ENCODE assay signal across 29 cellular contexts in the genomic region with DNA sequence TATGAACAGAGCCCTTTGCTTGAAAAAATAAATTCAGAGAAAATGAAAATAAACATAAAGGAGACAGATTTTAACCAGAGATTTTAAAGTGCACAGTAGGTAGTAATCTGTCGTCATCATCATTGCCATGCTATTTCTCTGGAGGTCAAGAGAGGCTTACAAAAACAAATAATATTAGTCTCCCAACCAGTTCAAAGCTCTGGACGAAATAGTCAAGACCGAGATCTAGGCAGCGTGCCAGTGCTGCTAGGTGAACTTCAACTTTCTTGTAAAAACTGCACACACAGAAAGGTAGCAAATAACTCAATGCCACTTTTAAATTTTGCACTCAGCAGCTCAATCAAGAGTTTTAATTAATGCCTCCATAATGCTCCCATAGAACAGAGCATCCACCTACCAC.
"Had no signal": no experiment of that assay in that cellular context is flagged by ENCODE, and none has a peak within 500 bp of the region (broad histone marks: within the 10 kb centered on the region; RNA-seq: fewer than 3 reads in every experiment).

No MANE protein-coding gene starts in this region.

- DNase-seq: activated CD4-positive, alpha-beta memory T cell treated with anti-CD3 and anti-CD28 coated beads, Interleukin-2, amount 10 ng/mL, durations not matched to agents 7 days and 5 days; activated CD4-positive, alpha-beta T cell treated with anti-CD3 and anti-CD28 coated beads for 1 hour; activated CD4-positive, alpha-beta T cell treated with anti-CD3 and anti-CD28 coated beads for 4 hours; activated CD4-positive, alpha-beta T cell treated with anti-CD3 and anti-CD28 coated beads, Interleukin-2, amount 10 ng/mL, durations not matched to agents 7 days and 5 days; activated CD4-positive, alpha-beta T cell treated with anti-CD3 and anti-CD28 coated beads, Interleukin-2, amount 50 U/mL, for 4 hours; activated CD8-positive, alpha-beta memory T cell treated with anti-CD3 and anti-CD28 coated beads, Interleukin-2, amount 50 U/mL, for 48 hours; activated effector memory CD4-positive, alpha-beta T cell treated with anti-CD3 and anti-CD28 coated beads, Interleukin-2, amount 50 U/mL, for 16 hours; activated naive CD4-positive, alpha-beta T cell treated with anti-CD3 and anti-CD28 coated beads for 36 hours; activated naive CD8-positive, alpha-beta T cell treated with anti-CD3 and anti-CD28 coated beads for 36 hours; activated naive CD8-positive, alpha-beta T cell treated with anti-CD3 and anti-CD28 coated beads, Interleukin-2, amount 50 U/mL, for 24 hours; activated T-cell treated with anti-CD3 and anti-CD28 coated beads for 4 hours; activated T-cell treated with anti-CD3 and anti-CD28 coated beads, Interleukin-2, amount 50 U/mL, for 4 hours; adrenal gland; amygdala; aorta; body of pancreas; caudate nucleus; colonic mucosa; effector CD8-positive, alpha-beta T cell; foreskin keratinocyte; gastrocnemius medialis; glutamatergic neuron; heart left ventricle; T-helper 2 cell had no signal

- H3K36me3 Mint-ChIP-seq: activated naive CD4-positive, alpha-beta T cell treated with anti-CD3 and anti-CD28 coated beads, Interleukin-2, amount 50 U/mL, for 24 hours; activated naive CD8-positive, alpha-beta T cell treated with anti-CD3 and anti-CD28 coated beads for 36 hours; WTC11 had no signal

- H3K27me3 ChIP-seq: adrenal gland, body of pancreas, colonic mucosa, foreskin keratinocyte, gastrocnemius medialis, heart left ventricle had no signal

- H3K27ac ChIP-seq: adrenal gland, body of pancreas, colonic mucosa, epithelial cell of prostate, foreskin keratinocyte, gastrocnemius medialis, heart left ventricle had no signal

- H3K9me3 ChIP-seq: adrenal gland, body of pancreas, colonic mucosa, gastrocnemius medialis, heart left ventricle had no signal

- H3K4me1 ChIP-seq: adrenal gland, body of pancreas, colonic mucosa, foreskin keratinocyte, gastrocnemius medialis, heart left ventricle had no signal

- ATAC-seq: activated naive CD8-positive, alpha-beta T cell treated with anti-CD3 and anti-CD28 coated beads, Interleukin-2, amount 50 U/mL, for 24 hours; activated T-cell treated with anti-CD3 and anti-CD28 coated beads, Interleukin-2, amount 50 U/mL, for 4 hours; activated T-helper 17 cell treated with anti-CD3 and anti-CD28 coated beads, Interleukin-2, amount 50 U/mL, for 72 hours; body of pancreas; esophagus mucosa; foreskin keratinocyte; gastrocnemius medialis; heart left ventricle; WTC11 had no signal

- H3K27ac Mint-ChIP-seq: activated CD4-positive, alpha-beta memory T cell treated with anti-CD3 and anti-CD28 coated beads, Interleukin-2, amount 10 ng/mL, durations not matched to agents 7 days and 5 days; activated CD4-positive, alpha-beta T cell treated with anti-CD3 and anti-CD28 coated beads, Interleukin-2, amount 10 ng/mL, durations not matched to agents 7 days and 5 days; activated naive CD4-positive, alpha-beta T cell treated with anti-CD3 and anti-CD28 coated beads for 36 hours; activated naive CD4-positive, alpha-beta T cell treated with anti-CD3 and anti-CD28 coated beads, Interleukin-2, amount 50 U/mL, for 24 hours; activated naive CD8-positive, alpha-beta T cell treated with anti-CD3 and anti-CD28 coated beads for 36 hours; activated naive CD8-positive, alpha-beta T cell treated with anti-CD3 and anti-CD28 coated beads, Interleukin-2, amount 50 U/mL, for 24 hours; activated T-helper 17 cell treated with anti-CD3 and anti-CD28 coated beads, Interleukin-2, amount 50 U/mL, for 72 hours; WTC11 had no signal

- H3K4me1 Mint-ChIP-seq: activated CD4-positive, alpha-beta memory T cell treated with anti-CD3 and anti-CD28 coated beads, Interleukin-2, amount 10 ng/mL, durations not matched to agents 7 days and 5 days; activated CD4-positive, alpha-beta T cell treated with anti-CD3 and anti-CD28 coated beads, Interleukin-2, amount 10 ng/mL, durations not matched to agents 7 days and 5 days; activated naive CD4-positive, alpha-beta T cell treated with anti-CD3 and anti-CD28 coated beads, Interleukin-2, amount 50 U/mL, for 24 hours; activated naive CD8-positive, alpha-beta T cell treated with anti-CD3 and anti-CD28 coated beads for 36 hours; activated naive CD8-positive, alpha-beta T cell treated with anti-CD3 and anti-CD28 coated beads, Interleukin-2, amount 50 U/mL, for 24 hours; activated T-helper 17 cell treated with anti-CD3 and anti-CD28 coated beads, Interleukin-2, amount 50 U/mL, for 72 hours; WTC11 had no signal

- H3K27me3 Mint-ChIP-seq: activated CD4-positive, alpha-beta memory T cell treated with anti-CD3 and anti-CD28 coated beads, Interleukin-2, amount 10 ng/mL, durations not matched to agents 7 days and 5 days; activated CD4-positive, alpha-beta T cell treated with anti-CD3 and anti-CD28 coated beads, Interleukin-2, amount 10 ng/mL, durations not matched to agents 7 days and 5 days; activated naive CD4-positive, alpha-beta T cell treated with anti-CD3 and anti-CD28 coated beads, Interleukin-2, amount 50 U/mL, for 24 hours; activated naive CD8-positive, alpha-beta T cell treated with anti-CD3 and anti-CD28 coated beads for 36 hours; activated naive CD8-positive, alpha-beta T cell treated with anti-CD3 and anti-CD28 coated beads, Interleukin-2, amount 50 U/mL, for 24 hours; activated T-helper 17 cell treated with anti-CD3 and anti-CD28 coated beads, Interleukin-2, amount 50 U/mL, for 72 hours had no signal

- H3K4me3 Mint-ChIP-seq: activated CD4-positive, alpha-beta memory T cell treated with anti-CD3 and anti-CD28 coated beads, Interleukin-2, amount 10 ng/mL, durations not matched to agents 7 days and 5 days; activated CD4-positive, alpha-beta T cell treated with anti-CD3 and anti-CD28 coated beads, Interleukin-2, amount 10 ng/mL, durations not matched to agents 7 days and 5 days; activated naive CD4-positive, alpha-beta T cell treated with anti-CD3 and anti-CD28 coated beads for 36 hours; activated naive CD4-positive, alpha-beta T cell treated with anti-CD3 and anti-CD28 coated beads, Interleukin-2, amount 50 U/mL, for 24 hours; activated naive CD8-positive, alpha-beta T cell treated with anti-CD3 and anti-CD28 coated beads for 36 hours; activated naive CD8-positive, alpha-beta T cell treated with anti-CD3 and anti-CD28 coated beads, Interleukin-2, amount 50 U/mL, for 24 hours; activated T-cell treated with anti-CD3 and anti-CD28 coated beads, Interleukin-2, amount 50 U/mL, for 4 hours; activated T-helper 17 cell treated with anti-CD3 and anti-CD28 coated beads, Interleukin-2, amount 50 U/mL, for 72 hours; WTC11 had no signal

- H3K36me3 ChIP-seq: adrenal gland, colonic mucosa, gastrocnemius medialis, heart left ventricle had no signal

- H3K4me3 ChIP-seq: adrenal gland, body of pancreas, colonic mucosa, gastrocnemius medialis, heart left ventricle had no signal
